In the genomic region with DNA sequence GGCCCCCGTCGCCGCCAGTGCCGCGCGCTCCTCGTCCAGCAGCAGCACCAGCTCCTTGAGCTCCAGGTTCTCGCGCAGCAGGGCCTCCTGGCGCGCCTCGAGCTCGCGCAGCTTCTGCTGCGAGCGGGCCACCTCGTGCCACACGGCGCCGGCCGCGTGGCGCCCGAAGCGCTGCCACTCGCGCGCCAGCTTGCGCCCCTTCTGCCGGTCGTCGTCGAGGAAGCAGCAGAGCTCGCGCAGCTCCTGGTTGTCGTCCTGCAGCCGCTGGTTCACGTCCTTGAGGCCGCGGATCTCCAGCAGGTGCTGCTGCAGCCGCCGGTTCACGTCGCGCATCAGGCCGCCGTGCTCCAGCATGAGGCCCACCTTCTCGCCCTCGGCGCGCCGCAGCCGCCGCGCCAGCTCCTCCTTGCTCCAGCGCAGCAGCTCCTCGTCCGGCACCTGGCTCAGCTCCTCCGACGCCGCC, we compare ENCODE assay signal across 8 cellular contexts. TPM values are rescaled to one million over a fixed set of nuclear protein-coding genes. Genes with fewer than 3 reads are reported as not detected.
DNase-seq lines count a peak whose midpoint lies in the region; ATAC-seq, FAIRE-seq and TF ChIP-seq lines count a peak whose summit lies in the region.

No MANE protein-coding gene starts in this region.

- peak; percentile 24 for TF ChIP-seq CTCF in DND-41 (IDR thresholded peaks at IDR 0.05; ENCODE audit: borderline replicate concordance, extremely low read depth, low read length, poor library complexity, severe bottlenecking)
- peak; percentile 4 for TF ChIP-seq CTCF in bronchial epithelial cell (IDR thresholded peaks at IDR 0.05; ENCODE audit: insufficient read depth, low read length, severe bottlenecking)
- no peak for TF ChIP-seq CTCF in suprapubic skin (IDR thresholded peaks at IDR 0.05)

- H3K79me2 ChIP-seq in DND-41 (ENCODE audit: insufficient read depth, low read length), result peaks cover 53% of the 10 kb centered on the region

- H3K27me3 ChIP-seq in DND-41 (ENCODE audit: insufficient read depth, low read length, poor library complexity) (no peaks in the 10 kb centered on the region), bronchial epithelial cell (ENCODE audit: control insufficient read depth, insufficient read depth, low read length) (no peaks in the 10 kb centered on the region), suprapubic skin (peaks cover 6% of the 10 kb centered on the region)

- peak overlapping the region; percentile 22 to 84; a peak in 3 of 4 replicates for H3K4me3 ChIP-seq in DND-41 (ENCODE audit: low read depth in 1 of 2, low read length in 2 of 2)
- H3K4me3 ChIP-seq in bronchial epithelial cell (ENCODE audit: low read depth, low read length), result peak overlapping the region; percentile 41
- peak overlapping the region; percentile 40 for H3K4me3 ChIP-seq in mesodermal cell (ENCODE audit: extremely low read depth, insufficient read depth, low read length, poor library complexity, severe bottlenecking)
- H3K4me3 ChIP-seq in suprapubic skin, result peak overlapping the region; percentile 77

- peaks cover 49% of the 10 kb centered on the region for H4K20me1 ChIP-seq in DND-41 (ENCODE audit: insufficient read depth, low read length)

- peaks cover 55% of the 10 kb centered on the region for H3K4me1 ChIP-seq in DND-41 (ENCODE audit: insufficient read depth, low read length)
- peaks cover 26% of the 10 kb centered on the region for H3K4me1 ChIP-seq in mesodermal cell (ENCODE audit: control insufficient read depth, insufficient read depth, low read length, poor library complexity, severe bottlenecking)
- H3K4me1 ChIP-seq in suprapubic skin, result peaks cover 42% of the 10 kb centered on the region

- TF ChIP-seq POLR2A in suprapubic skin (IDR thresholded peaks at IDR 0.05), result no peak

- H3K4me2 ChIP-seq in DND-41 (ENCODE audit: insufficient read depth, low read length), result peak overlapping the region; percentile 99

- no peak for FAIRE-seq in bronchial epithelial cell (lab: Jason Lieb, UNC)

- peak overlapping the region; percentile 39 for H3K27ac ChIP-seq in DND-41 (ENCODE audit: low read length)
- H3K27ac ChIP-seq in mesodermal cell (ENCODE audit: low read depth, low read length, severe bottlenecking), result no peak overlapping the region
- H3K27ac ChIP-seq in suprapubic skin, result peak overlapping the region; percentile 55

- peak overlapping the region; percentile 63 for H3K9ac ChIP-seq in DND-41 (ENCODE audit: low read depth, low read length)

- peak; percentile 65 for DNase-seq in DND-41
- peak; percentile 33 for DNase-seq in T-helper 22 cell (ENCODE audit: low read depth)
- DNase-seq in bronchial epithelial cell (ENCODE audit: low read depth), result no peak
- no peak for DNase-seq in suprapubic skin (ENCODE audit: low spot score in 2 of 2)
- no peak for DNase-seq in cerebellum (ENCODE audit: low spot score)

- H3K9me3 ChIP-seq in DND-41 (ENCODE audit: insufficient read depth, low read length, severe bottlenecking) (no peaks in the 10 kb centered on the region), mesodermal cell (ENCODE audit: control insufficient read depth, low read length) (no peaks in the 10 kb centered on the region), suprapubic skin (no peaks in the 10 kb centered on the region)

- 1% methylated on average over 45 to 56 of the region's 61 CpGs for WGBS in mesodermal cell (ENCODE audit: insufficient coverage in 2 of 2), 2 experiments
- WGBS in suprapubic skin, result 8% methylated on average over 27 of the region's 61 CpGs

- ATAC-seq in DND-41 (ENCODE audit: insufficient read depth, low read depth), result no peak
- peak; percentile 1 for ATAC-seq in HG03159 (IDR thresholded peaks at IDR 0.05; ENCODE audit: unreplicated experiment)
- no peak for ATAC-seq in HG03045 (IDR thresholded peaks at IDR 0.05; ENCODE audit: unreplicated experiment)

- peaks cover 4% of the 10 kb centered on the region; the same call in 1 of the 2 replicates for H3K36me3 ChIP-seq in DND-41 (ENCODE audit: insufficient read depth, low read length)
- no peaks in the 10 kb centered on the region for H3K36me3 ChIP-seq in bronchial epithelial cell (ENCODE audit: control insufficient read depth, insufficient read depth, low read length)
- no peaks in the 10 kb centered on the region for H3K36me3 ChIP-seq in mesodermal cell (ENCODE audit: control insufficient read depth, insufficient read depth, low read length)
- no peaks in the 10 kb centered on the region for H3K36me3 ChIP-seq in suprapubic skin

- no peak for TF ChIP-seq EP300 in suprapubic skin (IDR thresholded peaks at IDR 0.05)

- peak overlapping the region; percentile 63 for H2AFZ ChIP-seq in DND-41 (ENCODE audit: low read depth, low read length)

RNA-seq across cellular contexts. Expression of a gene that starts 0.5 kb away (rescaled TPM):
- total RNA-seq in bronchial epithelial cell (24.8 and 26.6 TPM in 2 replicates), suprapubic skin (10 to 100 TPM; 18.8 to 53.2 (median 48.0) TPM), cerebellum (11.3 TPM)
- 16.8 TPM for polyA plus RNA-seq in mesodermal cell (2013, experiment 1 of 2)
- 17.4 TPM for polyA plus RNA-seq in mesodermal cell (2013, experiment 2 of 2)

RNA-seq across cellular contexts. Expression of a gene that starts 41.4 kb away (rescaled TPM):
- total RNA-seq in bronchial epithelial cell, result 0.53 and 1.2 TPM in 2 replicates
- polyA plus RNA-seq in mesodermal cell (2013, experiment 1 of 2), result 1.9 TPM
- 1.9 TPM for polyA plus RNA-seq in mesodermal cell (2013, experiment 2 of 2)
- 1 to 10 TPM in 1 of 4 donors, under 1 TPM in 3; 0.13 to 4.7 (median 0.56) TPM for total RNA-seq in suprapubic skin
- total RNA-seq in cerebellum, result 4.3 TPM

Comparison
In these comparisons a context has a peak if more than half of its experiments do, and no peak if none do; other contexts are left out.
1. DNase-seq: peak in DND-41 (single experiment) and T-helper 22 cell (single experiment); none in bronchial epithelial cell (single experiment), suprapubic skin (0 of 2) and cerebellum (single experiment).
2. CTCF ChIP-seq: peak in DND-41 (single experiment) and bronchial epithelial cell (single experiment); none in suprapubic skin (0 of 2).
3. Peak in every context shown above with its lines, with median percentiles within 50 percentile points of each other: H3K4me3 ChIP-seq.